ENCODE assay signal across 21 cellular contexts in genomic region chr14:83170165-83170564, GRCh38.
"Had no signal": no experiment of that assay in that cellular context is flagged by ENCODE, and none has a peak within 500 bp of the region (broad histone marks: within the 10 kb centered on the region; RNA-seq: fewer than 3 reads in every experiment).

No MANE protein-coding gene starts in this region.

- ATAC-seq: effector memory CD8-positive, alpha-beta T cell; left lobe of liver; natural killer cell; stimulated activated naive B cell treated with anti-CD40 and anti-IgM and Interleukin-4, amounts not matched to agents 10 μg/mL and 1 μg/mL and 100 μg/mL, for 72 hours; stimulated activated naive CD8-positive, alpha-beta T cell treated with anti-CD3 and anti-CD28 coated beads, Interleukin-15, amount 100 ng/mL, for 72 hours had no signal

- H2AFZ ChIP-seq: hepatocyte had no signal

- H3K4me3 Mint-ChIP-seq: dendritic cell treated with granulocyte-macrophage colony-stimulating factor and Interleukin-4, amounts not matched to agents 40 ng/mL and 50 ng/mL, for 4 days; effector memory CD8-positive, alpha-beta T cell; mesothelial cell of epicardium; natural killer cell; neural crest cell; stimulated activated naive B cell treated with anti-CD40 and anti-IgM and Interleukin-4, amounts not matched to agents 10 μg/mL and 1 μg/mL and 100 μg/mL, for 72 hours; stimulated activated naive CD8-positive, alpha-beta T cell treated with anti-CD3 and anti-CD28 coated beads, Interleukin-15, amount 100 ng/mL, for 72 hours had no signal

- DNase-seq: effector memory CD8-positive, alpha-beta T cell; foreskin melanocyte; head of caudate nucleus; kidney glomerular epithelial cell; natural killer cell; nucleus accumbens; ovary; sigmoid colon; stimulated activated CD4-positive, alpha-beta T cell treated with anti-CD3 and anti-CD28 coated beads, Interleukin-2, amount 100 ng/mL, for 24 hours; stimulated activated CD4-positive, alpha-beta T cell treated with anti-CD3 and anti-CD28 coated beads, Interleukin-4, amount 100 ng/mL, for 4 hours; stimulated activated naive B cell treated with anti-CD40 and anti-IgM and Interleukin-4, amounts not matched to agents 10 μg/mL and 1 μg/mL and 100 μg/mL, for 72 hours; stimulated activated naive CD8-positive, alpha-beta T cell treated with anti-CD3 and anti-CD28 coated beads, Interleukin-15, amount 100 ng/mL, for 72 hours; transverse colon had no signal

- H3K9me3 ChIP-seq: ovary, right atrium auricular region, sigmoid colon, thoracic aorta, transverse colon had no signal

- H3K4me3 ChIP-seq: hepatocyte, ovary, right atrium auricular region, sigmoid colon, skin epidermis, thoracic aorta, transverse colon had no signal

- H3K27ac Mint-ChIP-seq: dendritic cell treated with granulocyte-macrophage colony-stimulating factor and Interleukin-4, amounts not matched to agents 40 ng/mL and 50 ng/mL, for 4 days; effector memory CD8-positive, alpha-beta T cell; mesothelial cell of epicardium; natural killer cell; stimulated activated naive B cell treated with anti-CD40 and anti-IgM and Interleukin-4, amounts not matched to agents 10 μg/mL and 1 μg/mL and 100 μg/mL, for 72 hours; stimulated activated naive CD8-positive, alpha-beta T cell treated with anti-CD3 and anti-CD28 coated beads, Interleukin-15, amount 100 ng/mL, for 72 hours had no signal

- H3K4me1 Mint-ChIP-seq: mesothelial cell of epicardium; natural killer cell; neural crest cell; stimulated activated naive B cell treated with anti-CD40 and anti-IgM and Interleukin-4, amounts not matched to agents 10 μg/mL and 1 μg/mL and 100 μg/mL, for 72 hours; stimulated activated naive CD8-positive, alpha-beta T cell treated with anti-CD3 and anti-CD28 coated beads, Interleukin-15, amount 100 ng/mL, for 72 hours had no signal

- H3K36me3 Mint-ChIP-seq: mesothelial cell of epicardium; stimulated activated naive B cell treated with anti-CD40 and anti-IgM and Interleukin-4, amounts not matched to agents 10 μg/mL and 1 μg/mL and 100 μg/mL, for 72 hours had no signal

- H3K27ac ChIP-seq: hepatocyte, ovary, right atrium auricular region, sigmoid colon, skin epidermis, thoracic aorta, transverse colon had no signal

- H3K27me3 ChIP-seq: hepatocyte, ovary, right atrium auricular region, sigmoid colon, transverse colon had no signal

- H3K4me2 ChIP-seq: hepatocyte had no signal

- H3K9me3 Mint-ChIP-seq: neural crest cell had no signal

- H3K4me1 ChIP-seq: right atrium auricular region, sigmoid colon, transverse colon had no signal

- H3K27me3 Mint-ChIP-seq: dendritic cell treated with granulocyte-macrophage colony-stimulating factor and Interleukin-4, amounts not matched to agents 40 ng/mL and 50 ng/mL, for 4 days; effector memory CD8-positive, alpha-beta T cell; stimulated activated naive B cell treated with anti-CD40 and anti-IgM and Interleukin-4, amounts not matched to agents 10 μg/mL and 1 μg/mL and 100 μg/mL, for 72 hours; stimulated activated naive CD8-positive, alpha-beta T cell treated with anti-CD3 and anti-CD28 coated beads, Interleukin-15, amount 100 ng/mL, for 72 hours had no signal

- H3K36me3 ChIP-seq: ovary, right atrium auricular region, sigmoid colon, thoracic aorta, transverse colon had no signal
